In genomic region chr22:25404923-25405853, GRCh38 we compare ENCODE assay signal across 8 cellular contexts.
DNase-seq lines count a peak whose midpoint lies in the region; ATAC-seq and TF ChIP-seq lines count a peak whose summit lies in the region.

No MANE protein-coding gene starts in this region.

- no peak for TF ChIP-seq EP300 in ovary (IDR thresholded peaks at IDR 0.05)

- peaks cover 25% of the 10 kb centered on the region for H3K4me1 ChIP-seq in ovary (ENCODE audit: insufficient read depth)
- H3K4me1 ChIP-seq in tibial artery: peaks cover 0 to 44% (median 32%) of the 10 kb centered on the region in 4 donors

- in situ Hi-C loops in SK-MEL-5 (cut with HindIII; ENCODE audit: low pct_unique_long_range_greater_than_20kb, low sequenced_read_pairs): no loop called here

- H3K27ac ChIP-seq in ovary: peak overlapping the region; percentile 88 to 90
- peak overlapping the region; percentile 82 to 83 for H3K27ac ChIP-seq in tibial artery

- peaks cover 0 to 11% of the 10 kb centered on the region in 2 donors for H3K36me3 Mint-ChIP-seq in activated naive CD4-positive, alpha-beta T cell treated with anti-CD3 and anti-CD28 coated beads, Interleukin-2, amount 50 U/mL, for 72 hours

- intact Hi-C loops in head of caudate nucleus (cut with DNase I): no loop called here
- intact Hi-C loops in ovary (cut with DNase I): no loop called here
- intact Hi-C loops in tibial artery (cut with DNase I; ENCODE audit: low total_unique reads): no loop called here

- DNase-seq in NCI-H1105 treated with DMSO at 0.1 percent for 48 hours (lab: John Stamatoyannopoulos, UW): peak; percentile 42
- no peak for DNase-seq in NCI-H1105 (lab: John Stamatoyannopoulos, UW)
- peak; percentile 57 for DNase-seq in SK-MEL-5 (ENCODE audit: low read depth, low spot score)
- peak; percentile 71 to 74 for DNase-seq in activated naive CD4-positive, alpha-beta T cell treated with anti-CD3 and anti-CD28 coated beads, Interleukin-2, amount 50 U/mL, for 72 hours (ENCODE audit: low spot score in 2 of 2)
- DNase-seq in head of caudate nucleus: peak; percentile 18 to 89 (median 77)
- peak; percentile 72 to 83 (median 78) for DNase-seq in ovary
- DNase-seq in tibial artery: peak; percentile 74 to 88

- no peak for TF ChIP-seq CTCF in ovary (IDR thresholded peaks at IDR 0.05)
- no peak for TF ChIP-seq CTCF in tibial artery (IDR thresholded peaks at IDR 0.05)

- H3K4me3 ChIP-seq in ovary (peak overlapping the region; percentile 53), tibial artery (peak overlapping the region; percentile 62 to 66)

- ATAC-seq in HG03066 (IDR thresholded peaks at IDR 0.05; ENCODE audit: low read depth, unreplicated experiment): peak; percentile 43
- peak; percentile 88 to 89 for ATAC-seq in activated naive CD4-positive, alpha-beta T cell treated with anti-CD3 and anti-CD28 coated beads, Interleukin-2, amount 50 U/mL, for 72 hours

- no peaks in the 10 kb centered on the region for H3K9me3 Mint-ChIP-seq in activated naive CD4-positive, alpha-beta T cell treated with anti-CD3 and anti-CD28 coated beads, Interleukin-2, amount 50 U/mL, for 72 hours

- TF ChIP-seq POLR2A in ovary (IDR thresholded peaks at IDR 0.05): peak; percentile 51

- 0% methylated on average over 70 to 118 of the region's 118 CpGs for WGBS in ovary, 3 donors

- no peaks in the 10 kb centered on the region for H3K27me3 ChIP-seq in ovary
- no peaks in the 10 kb centered on the region for H3K27me3 ChIP-seq in tibial artery

- H3K36me3 ChIP-seq in ovary (no peaks in the 10 kb centered on the region), tibial artery (no peaks in the 10 kb centered on the region)

- H3K27ac Mint-ChIP-seq in activated naive CD4-positive, alpha-beta T cell treated with anti-CD3 and anti-CD28 coated beads, Interleukin-2, amount 50 U/mL, for 72 hours: peak overlapping the region in 1 of 2 donors; percentile 73

- no peaks in the 10 kb centered on the region for H3K9me3 ChIP-seq in ovary
- no peaks in the 10 kb centered on the region for H3K9me3 ChIP-seq in tibial artery
